ENCODE assay signal across 1 cellular context in genomic region chr2:15965564-15966019, GRCh38.
TF ChIP-seq lines count a peak whose summit lies in the region.

No MANE protein-coding gene starts in this region.

TF ChIP-seq in SK-N-SH, 30 proteins besides CTCF, POLR2A, EP300 and RAD21 (continued from another document):
- TF ChIP-seq ZBTB33 (IDR thresholded peaks at IDR 0.05; ENCODE audit: borderline replicate concordance, low read depth) (no peak), YY1 (IDR thresholded peaks at IDR 0.05; ENCODE audit: low read depth) (no peak), JUND (IDR thresholded peaks at IDR 0.05) (no peak)
